Comparison of ENCODE assay signal across 25 cellular contexts in genomic region chr10:131650169-131650705, GRCh38.
"Had no signal": no experiment of that assay in that cellular context is flagged by ENCODE, and none has a peak within 500 bp of the region (broad histone marks: within the 10 kb centered on the region; RNA-seq: fewer than 3 reads in every experiment).

No MANE protein-coding gene starts in this region.

- ATAC-seq: esophagus mucosa; heart left ventricle; left ventricle myocardium superior; right cardiac atrium; stimulated activated naive B cell treated with anti-CD40 and anti-IgM and Interleukin-4, amounts not matched to agents 10 μg/mL and 1 μg/mL and 100 μg/mL, for 72 hours; T-helper 17 cell had no signal

- H3K4me1 ChIP-seq: body of pancreas, heart left ventricle, thyroid gland had no signal

- H3K9me3 ChIP-seq: body of pancreas, heart left ventricle, stomach, thyroid gland, upper lobe of left lung had no signal

- H3K27me3 ChIP-seq: body of pancreas, thyroid gland, upper lobe of left lung had no signal

- H3K4me3 ChIP-seq: body of pancreas, heart left ventricle, stomach, thyroid gland, upper lobe of left lung had no signal

- H3K27ac ChIP-seq: body of pancreas, heart left ventricle, stomach, thyroid gland, upper lobe of left lung had no signal

- DNase-seq: activated CD4-positive, alpha-beta memory T cell treated with anti-CD3 and anti-CD28 coated beads for 36 hours; activated CD4-positive, alpha-beta T cell treated with anti-CD3 and anti-CD28 coated beads, Interleukin-2, amount 10 ng/mL, durations not matched to agents 24 days and 14 days; activated CD4-positive, CD25-positive, alpha-beta regulatory T cell treated with anti-CD3 and anti-CD28 coated beads, Interleukin-2, amount 50 U/mL, for 72 hours; activated effector memory CD4-positive, alpha-beta T cell treated with Interleukin-2 at 50 U/mL for 16 hours; activated naive CD4-positive, alpha-beta T cell treated with Interleukin-2 at 50 U/mL for 16 hours; activated T-cell treated with anti-CD3 and anti-CD28 coated beads for 4 hours; anterior cingulate cortex; cerebellar nuclear complex; cortex of kidney; endodermal cell; foreskin fibroblast; heart left ventricle; left ventricle myocardium superior; nephron progenitor cell; stimulated activated CD4-positive, alpha-beta T cell treated with anti-CD3 and anti-CD28 coated beads, Interleukin-15, amount 100 ng/mL, for 24 hours; stimulated activated CD4-positive, alpha-beta T cell treated with anti-CD3 and anti-CD28 coated beads, Interleukin-2, amount 100 ng/mL, for 24 hours; stimulated activated naive B cell treated with anti-CD40 and anti-IgM and Interleukin-4, amounts not matched to agents 10 μg/mL and 1 μg/mL and 100 μg/mL, for 72 hours; T-helper 17 cell; T1000; thyroid gland; upper lobe of left lung had no signal

- H3K36me3 ChIP-seq: heart left ventricle, stomach, thyroid gland, upper lobe of left lung had no signal
